In genomic region chr14:69006346-69006745, GRCh38 we compare ENCODE assay signal across 28 cellular contexts. TPM values are rescaled to one million over a fixed set of nuclear protein-coding genes. Genes with fewer than 3 reads are reported as not detected.
A peak's percentile ranks its signal among the peaks of the same experiment; 100 is the strongest.
DNase-seq lines count a peak whose midpoint lies in the region; ATAC-seq, FAIRE-seq and TF ChIP-seq lines count a peak whose summit lies in the region.
"Had no signal": no experiment of that assay in that cellular context is flagged by ENCODE, and none has a peak within 500 bp of the region (broad histone marks: within the 10 kb centered on the region; RNA-seq: fewer than 3 reads in every experiment).

No MANE protein-coding gene starts in this region.

- no peak overlapping the region for H3K56ac ChIP-seq in H1 (replicated peaks; ENCODE audit: insufficient read length, low read depth, low read length)

- 95% methylated on average over 5 of the region's 5 CpGs; no CpG with 5 or more reads in 1 of the 2 experiments for WGBS in H1 (ENCODE audit: extremely low coverage in 1 of 2, insufficient coverage in 1 of 2, insufficient read length in 1 of 2, insufficient replicate concordance in 2 of 2, low coverage in 1 of 2, low lambda C conversion rate in 2 of 2, missing lambda C conversion rate in 1 of 2), 2 experiments

- H4K8ac ChIP-seq in H1 (ENCODE audit: extremely low read depth, insufficient read depth, low read length): no peak overlapping the region; the same call in 1 of the 2 replicates

- 0 out of 2 replicates have a peak overlapping the region, but pooled peaks have one; percentile 50 for H2BK20ac ChIP-seq in H1 (ENCODE audit: low read length)

- H3K9ac ChIP-seq in H1 (replicated peaks in 1 of 4; ENCODE audit: extremely low read depth in 1 of 4, low read depth in 3 of 4, low read length in 3 of 4): no peak overlapping the region

- H3K27me3 ChIP-seq in PC-9 (ENCODE audit: insufficient read depth, low read depth) (no peaks in the 10 kb centered on the region), H1 (replicated peaks in 1 of 4; ENCODE audit: control insufficient read depth in 3 of 4, extremely low read depth in 1 of 4, insufficient read depth in 3 of 4, low read length in 3 of 4) (no peaks in the 10 kb centered on the region), osteoblast (ENCODE audit: insufficient read depth, low read length) (no peaks in the 10 kb centered on the region), tibial artery (no peaks in the 10 kb centered on the region)
- H3K27me3 ChIP-seq: colonic mucosa, neutrophil, upper lobe of right lung had no signal

- TF ChIP-seq CTCF in PC-9 (conservative IDR thresholded peaks at IDR 0.05): no peak
- TF ChIP-seq CTCF in H1 (IDR thresholded peaks at IDR 0.05; ENCODE audit: control extremely low read depth in 1 of 3, insufficient read depth in 1 of 3, low read depth in 1 of 3, low read length in 3 of 3): no peak
- TF ChIP-seq CTCF in osteoblast (IDR thresholded peaks at IDR 0.05; ENCODE audit: extremely low read depth, low read depth, low read length): no peak
- no peak for TF ChIP-seq CTCF in tibial artery (IDR thresholded peaks at IDR 0.05)

- TF ChIP-seq EP300 in H1 (IDR thresholded peaks at IDR 0.05; ENCODE audit: borderline replicate concordance in 1 of 2, low read depth in 2 of 2, low read length in 2 of 2): no peak

- H3K9me2 ChIP-seq in PC-9 (ENCODE audit: insufficient read depth): no peaks in the 10 kb centered on the region

- no peak for TF ChIP-seq POLR2A in H1 (IDR thresholded peaks at IDR 0.05; ENCODE audit: control extremely low read depth in 1 of 2, low read depth in 2 of 2, low read length in 2 of 2)

- peaks cover 32% of the 10 kb centered on the region for H3K4me1 ChIP-seq in PC-9 (replicated peaks; ENCODE audit: insufficient read depth)
- peaks cover 3 to 18% (median 11%) of the 10 kb centered on the region in 4 experiments for H3K4me1 ChIP-seq in H1 (replicated peaks in 1 of 4; ENCODE audit: control insufficient read depth in 3 of 4, insufficient read depth in 4 of 4, low read length in 3 of 4)
- H3K4me1 ChIP-seq in osteoblast (ENCODE audit: insufficient read depth, low read length): peaks cover 22% of the 10 kb centered on the region
- H3K4me1 ChIP-seq in tibial artery: peaks cover 0 to 37% (median 17%) of the 10 kb centered on the region in 4 donors
- H3K4me1 ChIP-seq: colonic mucosa, prostate gland had no signal

- no peak overlapping the region for H3K4ac ChIP-seq in H1 (replicated peaks; ENCODE audit: insufficient read length, low read depth, low read length)

- H3K36me3 ChIP-seq in PC-9 (ENCODE audit: low read depth): no peaks in the 10 kb centered on the region
- H3K36me3 ChIP-seq in H1 (ENCODE audit: control insufficient read depth in 2 of 4, insufficient read depth in 4 of 4, low read length in 3 of 4): no peaks in the 10 kb centered on the region
- H3K36me3 ChIP-seq in osteoblast (ENCODE audit: insufficient read depth, low read length): no peaks in the 10 kb centered on the region
- H3K36me3 ChIP-seq in tibial artery: no peaks in the 10 kb centered on the region
- H3K36me3 ChIP-seq: colonic mucosa, left ventricle myocardium inferior, neutrophil, prostate gland, upper lobe of right lung had no signal

- H3K23ac ChIP-seq in H1 (ENCODE audit: insufficient read length): no peak overlapping the region

- ATAC-seq in GM18870 (IDR thresholded peaks at IDR 0.05; ENCODE audit: unreplicated experiment): no peak
- ATAC-seq: activated CD8-positive, alpha-beta memory T cell treated with anti-CD3 and anti-CD28 coated beads, Interleukin-2, amount 10 ng/mL, durations not matched to agents 7 days and 5 days; activated T-cell treated with anti-CD3 and anti-CD28 coated beads, Interleukin-2, amount 50 U/mL, for 72 hours had no signal

- H2AFZ ChIP-seq in PC-9: no peak overlapping the region
- H2AFZ ChIP-seq in H1 (ENCODE audit: low read length): no peak overlapping the region
- no peak overlapping the region for H2AFZ ChIP-seq in osteoblast (ENCODE audit: low read length)

- intact Hi-C loops in PC-9 (cut with micrococcal nuclease; ENCODE audit: unreplicated experiment) (no loop called here), tibial artery (cut with DNase I; ENCODE audit: low total_unique reads) (no loop called here)

- no TSS peak for BruUV-seq in PC-9 (replicated peaks; lab: Mats Ljungman, UMichigan)

- H3K4me2 ChIP-seq in PC-9 (0 out of 2 replicates have a peak overlapping the region, but pooled peaks have one; percentile 71), H1 (ENCODE audit: insufficient read depth in 1 of 2, low read depth in 2 of 2, low read length in 2 of 2) (no peak overlapping the region), osteoblast (ENCODE audit: insufficient read depth, low read length) (no peak overlapping the region)

- H3K27ac ChIP-seq in PC-9 (no peak overlapping the region), H1 (ENCODE audit: low read depth, low read length) (no peak overlapping the region), osteoblast (ENCODE audit: low read depth, low read length) (peak overlapping the region; percentile 85), tibial artery (peak overlapping the region; percentile 64 to 72)
- H3K27ac ChIP-seq: colonic mucosa, left ventricle myocardium inferior, neutrophil, prostate gland, upper lobe of right lung had no signal

- H2BK15ac ChIP-seq in H1 (ENCODE audit: low read length): 0 out of 2 replicates have a peak overlapping the region, but pooled peaks have one; percentile 10

- no peak overlapping the region for H3K4me3 ChIP-seq in PC-9
- H3K4me3 ChIP-seq in H1 (ENCODE audit: extremely low read depth in 1 of 4, insufficient read depth in 2 of 4, low read depth in 3 of 4, low read length in 4 of 4): no peak overlapping the region
- H3K4me3 ChIP-seq in osteoblast (ENCODE audit: insufficient read depth, low read length): no peak overlapping the region
- H3K4me3 ChIP-seq in tibial artery: no peak overlapping the region
- H3K4me3 ChIP-seq: colonic mucosa, GM23338, left ventricle myocardium inferior, prostate gland, upper lobe of right lung had no signal

- no peak overlapping the region for H4K5ac ChIP-seq in H1 (ENCODE audit: insufficient read length, low read depth, low read length)

- POLR2A ChIA-PET in PC-9 (lab: Charles Lee; ENCODE audit: unreplicated experiment): interaction anchor here (0.6 kb wide), 1 partner anchor 211 kb away, joined by 6 read pairs; no protein-coding TSS in a partner anchor
- POLR2A ChIA-PET in H1 (lab: Charles Lee; ENCODE audit: partially characterized antibody): interaction anchor here (1.2 kb wide), 1 partner anchor 31 kb away, joined by 3 read pairs; no protein-coding TSS in a partner anchor

- H3K14ac ChIP-seq in H1 (ENCODE audit: insufficient read length): no peak overlapping the region

- no peak overlapping the region for H2BK5ac ChIP-seq in H1 (ENCODE audit: low read depth, low read length)

- no peak overlapping the region for H3K18ac ChIP-seq in H1 (ENCODE audit: extremely low read depth, low read length)

- no peaks in the 10 kb centered on the region; the same call in 1 of the 2 replicates for H3K23me2 ChIP-seq in H1 (ENCODE audit: low read depth, low read length)

- no peaks in the 10 kb centered on the region for H3K79me1 ChIP-seq in H1 (ENCODE audit: low read depth, low read length)

- H3K79me2 ChIP-seq in PC-9 (ENCODE audit: low read depth) (no peaks in the 10 kb centered on the region), H1 (ENCODE audit: control insufficient read depth in 1 of 2, insufficient read depth in 2 of 2, low read length in 2 of 2) (no peaks in the 10 kb centered on the region), osteoblast (ENCODE audit: insufficient read depth, low read length) (no peaks in the 10 kb centered on the region)

- H2BK12ac ChIP-seq in H1 (ENCODE audit: low read depth, low read length): 0 out of 2 replicates have a peak overlapping the region, but pooled peaks have one; percentile 3

- H4K91ac ChIP-seq in H1 (replicated peaks; ENCODE audit: insufficient read length, low read length): no peak overlapping the region

- no peak for TF ChIP-seq RAD21 in H1 (IDR thresholded peaks at IDR 0.05 in 1 of 2, conservative IDR thresholded peaks at IDR 0.05 in 1 of 2; ENCODE audit: low read depth in 2 of 2, low read length in 2 of 2)

- H4K20me1 ChIP-seq in PC-9 (ENCODE audit: insufficient read depth) (no peaks in the 10 kb centered on the region), H1 (replicated peaks in 1 of 2; ENCODE audit: control insufficient read depth in 1 of 2, insufficient read depth in 2 of 2, low read length in 2 of 2) (no peaks in the 10 kb centered on the region), osteoblast (ENCODE audit: insufficient read depth, low read length) (no peaks in the 10 kb centered on the region)

- FAIRE-seq in H1 (lab: Jason Lieb, UNC): no peak
- FAIRE-seq: G401.6 had no signal

- H3K9me3 ChIP-seq in PC-9 (ENCODE audit: insufficient read depth, low read depth) (no peaks in the 10 kb centered on the region), H1 (ENCODE audit: insufficient read depth in 2 of 2, low read depth in 1 of 2, low read length in 1 of 2) (no peaks in the 10 kb centered on the region), osteoblast (ENCODE audit: low read depth, low read length) (no peaks in the 10 kb centered on the region), tibial artery (no peaks in the 10 kb centered on the region)
- H3K9me3 ChIP-seq: Caco-2, colonic mucosa, neutrophil, prostate gland, upper lobe of right lung had no signal

- CTCF ChIA-PET in PC-9 (lab: Charles Lee): interaction anchor here (0.6 kb wide), 3 partner anchors 45 to 71 kb away, joined by 3 to 9 read pairs (median 3); no protein-coding TSS in a partner anchor
- CTCF ChIA-PET in H1 (lab: Charles Lee; ENCODE audit: partially characterized antibody): interaction anchor here (1.4 kb wide), 1 partner anchor 84 kb away, joined by 4 read pairs; no protein-coding TSS in a partner anchor

- no peak overlapping the region for H2AK5ac ChIP-seq in H1 (ENCODE audit: low read depth, low read length)

- H2BK120ac ChIP-seq in H1 (replicated peaks; ENCODE audit: low read depth, low read length): no peak overlapping the region

- H3F3A ChIP-seq in PC-9 (ENCODE audit: insufficient read depth, low read depth): peaks cover 21% of the 10 kb centered on the region

- no peak for DNase-seq in PC-9
- no peak for DNase-seq in H1 (ENCODE audit: low read depth in 1 of 2, low spot score in 2 of 2)
- no peak for DNase-seq in osteoblast (ENCODE audit: insufficient read length, low spot score, missing footprints)
- no peak for DNase-seq in tibial artery
- DNase-seq in globus pallidus (ENCODE audit: low spot score): no peak
- no peak for DNase-seq in central memory CD4-positive, alpha-beta T cell
- DNase-seq in activated T-cell treated with anti-CD3 and anti-CD28 coated beads, Interleukin-2, amount 50 U/mL, for 48 hours: no peak
- DNase-seq: activated B cell treated with CpG ODN at 0.5 μM for 24 hours; activated CD8-positive, alpha-beta memory T cell treated with anti-CD3 and anti-CD28 coated beads, Interleukin-2, amount 10 ng/mL, durations not matched to agents 7 days and 5 days; activated T-cell treated with anti-CD3 and anti-CD28 coated beads, Interleukin-2, amount 50 U/mL, for 72 hours; Caco-2; DMS79; effector memory CD4-positive, alpha-beta T cell; naive B cell; NCI-H1092 treated with DMSO at 0.1 percent for 48 hours; NCI-H1694 treated with DMSO at 0.1 percent for 48 hours; NCI-H82; RPMI8226; stimulated activated CD4-positive, alpha-beta T cell treated with anti-CD3 and anti-CD28 coated beads, Interleukin-15, amount 100 ng/mL, for 24 hours; stimulated activated CD4-positive, alpha-beta T cell treated with anti-CD3 and anti-CD28 coated beads, Interleukin-4, amount 100 ng/mL, for 4 hours; upper lobe of right lung had no signal

RNA-seq across cellular contexts. Expression of gene ACTN1, which starts 27.2 kb away (rescaled TPM):
- total RNA-seq in PC-9 (2021): 314 and 323 TPM in 2 replicates
- 253 and 262 TPM in 2 replicates for total RNA-seq in H1 (2021; fragmentation: NEBNext Ultra II Directional; extraction: Animal tissue kit (Norgen Biotek cat#: 25700))
- 236 and 302 TPM in 2 replicates for polyA plus RNA-seq in H1 (2011; rRNA removed)
- 181 TPM for polyA plus RNA-seq in H1 (2011; cell fraction: cytosol; rRNA removed)
- 508 TPM for polyA plus RNA-seq in H1 (2011; cell fraction: nucleus; rRNA removed)
- polyA plus RNA-seq in H1 (2012, experiment 1 of 2): 230 to 270 TPM (median 252 TPM) in 4 replicates
- polyA plus RNA-seq in H1 (2012, experiment 2 of 2): 133 TPM
- 162 TPM for polyA plus RNA-seq in H1 (2013, experiment 1 of 2)
- polyA plus RNA-seq in H1 (2013, experiment 2 of 2): 147 TPM
- polyA minus RNA-seq in H1 (2011; rRNA and poly(A)+ RNA removed): 205 and 224 TPM in 2 replicates
- polyA minus RNA-seq in H1 (2011; cell fraction: cytosol; rRNA and poly(A)+ RNA removed): 222 TPM
- polyA minus RNA-seq in H1 (2011; cell fraction: nucleus; rRNA and poly(A)+ RNA removed): 201 TPM
- 444 and 447 TPM in 2 replicates for total RNA-seq in osteoblast

Comparison
In these comparisons a context has a peak if more than half of its experiments do, and no peak if none do; other contexts are left out.
1. H3K27ac ChIP-seq: peak in osteoblast (single experiment) and tibial artery (2 of 2); none in PC-9 (single experiment) and H1 (single experiment).